ENCODE assay signal across 19 cellular contexts in the genomic region with DNA sequence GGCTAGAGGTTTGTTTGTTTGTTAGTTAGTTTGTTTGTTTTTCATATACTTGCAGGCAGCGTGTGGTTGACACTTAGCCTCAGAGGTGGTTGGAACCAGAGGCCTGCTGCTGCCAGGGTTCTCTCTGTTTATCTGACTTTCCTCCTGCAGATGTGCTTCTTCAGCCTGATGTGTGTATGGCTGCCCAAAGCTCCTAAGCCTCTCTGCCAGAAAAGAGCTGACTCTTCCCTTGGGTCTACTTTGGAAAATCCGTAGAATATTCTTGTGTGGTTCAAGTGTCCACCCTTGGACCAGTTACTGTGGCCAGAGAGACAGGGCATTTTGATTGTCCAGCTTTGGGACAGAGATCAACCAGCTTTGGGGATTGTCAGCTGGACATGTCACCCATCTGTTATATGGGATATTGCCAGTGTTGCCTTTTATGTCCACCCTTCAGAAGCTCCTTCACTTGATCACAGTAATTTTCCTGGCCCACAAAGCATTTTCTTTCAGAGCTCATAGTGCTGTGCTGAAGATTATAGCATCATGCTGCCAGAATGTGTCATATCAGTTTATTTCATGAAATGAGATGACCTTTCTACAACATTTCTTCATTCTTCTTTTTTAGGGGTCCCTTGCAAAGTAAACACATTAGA.
DNase-seq lines count a peak whose midpoint lies in the region; ATAC-seq and TF ChIP-seq lines count a peak whose summit lies in the region.
"Had no signal": no experiment of that assay in that cellular context is flagged by ENCODE, and none has a peak within 500 bp of the region (broad histone marks: within the 10 kb centered on the region; RNA-seq: fewer than 3 reads in every experiment).

No MANE protein-coding gene starts in this region.

- no peak overlapping the region for H2AFZ ChIP-seq in mammary epithelial cell (ENCODE audit: low read depth, low read length)

- no peak overlapping the region for H3K27ac Mint-ChIP-seq in activated CD4-positive, alpha-beta T cell treated with anti-CD3 and anti-CD28 coated beads, Interleukin-2, amount 10 ng/mL, durations not matched to agents 24 days and 14 days
- H3K27ac Mint-ChIP-seq: activated naive CD4-positive, alpha-beta T cell treated with anti-CD3 and anti-CD28 coated beads, Interleukin-2, amount 10 ng/mL, durations not matched to agents 7 days and 5 days; immature natural killer cell had no signal

- no peak for TF ChIP-seq POLR2A in breast epithelium (IDR thresholded peaks at IDR 0.05)
- TF ChIP-seq POLR2A in right lobe of liver (IDR thresholded peaks at IDR 0.05) = no peak

- BruUV-seq in mammary epithelial cell (replicated peaks; lab: Mats Ljungman, UMichigan) = no TSS peak

- dilution Hi-C loops in mammary epithelial cell (cut with HindIII; ENCODE audit: low sequenced_read_pairs) = no loop called here

- TF ChIP-seq CTCF in breast epithelium (IDR thresholded peaks at IDR 0.05) = no peak
- TF ChIP-seq CTCF in mammary epithelial cell (conservative IDR thresholded peaks at IDR 0.05 in 1 of 2, IDR thresholded peaks at IDR 0.05 in 1 of 2; ENCODE audit: extremely low read depth in 1 of 2, insufficient read depth in 1 of 2, low read depth in 1 of 2, low read length in 2 of 2) = no peak
- TF ChIP-seq CTCF in right lobe of liver (IDR thresholded peaks at IDR 0.05) = no peak

- no peaks in the 10 kb centered on the region for H3K4me1 Mint-ChIP-seq in activated CD4-positive, alpha-beta T cell treated with anti-CD3 and anti-CD28 coated beads, Interleukin-2, amount 10 ng/mL, durations not matched to agents 24 days and 14 days
- H3K4me1 Mint-ChIP-seq: activated naive CD4-positive, alpha-beta T cell treated with anti-CD3 and anti-CD28 coated beads, Interleukin-2, amount 10 ng/mL, durations not matched to agents 7 days and 5 days; immature natural killer cell; stimulated activated naive CD8-positive, alpha-beta T cell treated with anti-CD3 and anti-CD28 coated beads, Interleukin-15, amount 100 ng/mL, for 72 hours had no signal

- H3K36me3 ChIP-seq in breast epithelium (no peaks in the 10 kb centered on the region), mammary epithelial cell (ENCODE audit: insufficient read depth, low read length) (peaks cover 2% of the 10 kb centered on the region), right lobe of liver (no peaks in the 10 kb centered on the region)

- H3K4me3 Mint-ChIP-seq in activated CD4-positive, alpha-beta T cell treated with anti-CD3 and anti-CD28 coated beads, Interleukin-2, amount 10 ng/mL, durations not matched to agents 24 days and 14 days = no peak overlapping the region
- H3K4me3 Mint-ChIP-seq: activated naive CD4-positive, alpha-beta T cell treated with anti-CD3 and anti-CD28 coated beads, Interleukin-2, amount 10 ng/mL, durations not matched to agents 7 days and 5 days; immature natural killer cell; stimulated activated naive CD8-positive, alpha-beta T cell treated with anti-CD3 and anti-CD28 coated beads, Interleukin-15, amount 100 ng/mL, for 72 hours had no signal

- H3K27me3 ChIP-seq in breast epithelium = no peaks in the 10 kb centered on the region
- no peaks in the 10 kb centered on the region for H3K27me3 ChIP-seq in mammary epithelial cell (ENCODE audit: insufficient read depth, low read length)
- H3K27me3 ChIP-seq in layer of hippocampus (ENCODE audit: control insufficient read depth, insufficient read depth, low read length) = no peaks in the 10 kb centered on the region
- H3K27me3 ChIP-seq in right lobe of liver = no peaks in the 10 kb centered on the region

- H3K79me2 ChIP-seq in mammary epithelial cell (ENCODE audit: insufficient read depth, low read length) = no peaks in the 10 kb centered on the region

- no peaks in the 10 kb centered on the region for H3K9me3 ChIP-seq in breast epithelium
- H3K9me3 ChIP-seq in mammary epithelial cell (replicated peaks; ENCODE audit: insufficient read depth, low read length) = no peaks in the 10 kb centered on the region
- no peaks in the 10 kb centered on the region for H3K9me3 ChIP-seq in right lobe of liver

- H4K20me1 ChIP-seq in mammary epithelial cell (ENCODE audit: insufficient read depth, low read length) = peaks cover 2% of the 10 kb centered on the region

- H3K27ac ChIP-seq in breast epithelium = peak overlapping the region; percentile 41 to 73
- no peak overlapping the region for H3K27ac ChIP-seq in mammary epithelial cell (ENCODE audit: insufficient read depth, low read depth, low read length)
- H3K27ac ChIP-seq in layer of hippocampus (ENCODE audit: low read depth, low read length) = peak overlapping the region; percentile 46
- H3K27ac ChIP-seq in right lobe of liver = no peak overlapping the region
- H3K27ac ChIP-seq: HL-60 had no signal

- no peak overlapping the region for H3K4me2 ChIP-seq in mammary epithelial cell (ENCODE audit: insufficient read depth, low read depth, low read length)

- ATAC-seq in right lobe of liver = no peak
- ATAC-seq: K562; stimulated activated naive CD8-positive, alpha-beta T cell treated with anti-CD3 and anti-CD28 coated beads, Interleukin-15, amount 100 ng/mL, for 72 hours had no signal

- in situ Hi-C loops in mammary epithelial cell (cut with MboI; ENCODE audit: low sequenced_read_pairs in 2 of 2) = no loop called here

- no peak overlapping the region for H3K9ac ChIP-seq in mammary epithelial cell (ENCODE audit: insufficient read depth, low read length)

- intact Hi-C loops in breast epithelium (cut with DNase I; ENCODE audit: low total_unique reads) = no loop called here
- intact Hi-C loops in mammary epithelial cell (cut with micrococcal nuclease) = no loop called here
- intact Hi-C loops in activated CD4-positive, alpha-beta T cell treated with anti-CD3 and anti-CD28 coated beads, Interleukin-2, amount 10 ng/mL, durations not matched to agents 24 days and 14 days (cut with micrococcal nuclease) = no loop called here
- intact Hi-C loops in right lobe of liver (cut with DNase I) = no loop called here

- H3K4me3 ChIP-seq in breast epithelium (no peak overlapping the region), mammary epithelial cell (replicated peaks in 1 of 3; ENCODE audit: insufficient read depth in 1 of 3, low read depth in 2 of 3, low read length in 3 of 3) (no peak overlapping the region), right lobe of liver (no peak overlapping the region)
- H3K4me3 ChIP-seq: K562 had no signal

- DNase-seq in breast epithelium (ENCODE audit: low spot score in 2 of 2) (no peak), mammary epithelial cell (no peak), retina (peak; percentile 25), foreskin melanocyte (no peak), SW480 (ENCODE audit: low spot score) (no peak), right lobe of liver (no peak)
- no peak for DNase-seq in activated CD4-positive, alpha-beta T cell treated with anti-CD3 and anti-CD28 coated beads, Interleukin-2, amount 10 ng/mL, durations not matched to agents 24 days and 14 days
- DNase-seq: 8988T; activated CD4-positive, alpha-beta T cell treated with anti-CD3 and anti-CD28 coated beads for 4 hours; activated naive CD4-positive, alpha-beta T cell treated with anti-CD3 and anti-CD28 coated beads, Interleukin-2, amount 10 ng/mL, durations not matched to agents 7 days and 5 days; DMS79; effector memory CD4-positive, alpha-beta T cell; foreskin fibroblast; immature natural killer cell; SHP77; stimulated activated naive CD8-positive, alpha-beta T cell treated with anti-CD3 and anti-CD28 coated beads, Interleukin-15, amount 100 ng/mL, for 72 hours had no signal

- H3K4me1 ChIP-seq in breast epithelium (no peaks in the 10 kb centered on the region), mammary epithelial cell (ENCODE audit: insufficient read depth, low read length) (no peaks in the 10 kb centered on the region), right lobe of liver (no peaks in the 10 kb centered on the region)

- H3K27me3 Mint-ChIP-seq in activated CD4-positive, alpha-beta T cell treated with anti-CD3 and anti-CD28 coated beads, Interleukin-2, amount 10 ng/mL, durations not matched to agents 24 days and 14 days = no peaks in the 10 kb centered on the region
- H3K27me3 Mint-ChIP-seq: activated naive CD4-positive, alpha-beta T cell treated with anti-CD3 and anti-CD28 coated beads, Interleukin-2, amount 10 ng/mL, durations not matched to agents 7 days and 5 days; stimulated activated naive CD8-positive, alpha-beta T cell treated with anti-CD3 and anti-CD28 coated beads, Interleukin-15, amount 100 ng/mL, for 72 hours had no signal

- CTCF ChIA-PET in mammary epithelial cell (lab: Charles Lee; ENCODE audit: low non-redundant PET) = no interaction called here

- 93% methylated on average over 2 of the region's 2 CpGs for WGBS in mammary epithelial cell (ENCODE audit: low coverage, missing lambda C conversion rate)
- WGBS in right lobe of liver (ENCODE audit: insufficient coverage, low coverage, low lambda C conversion rate, missing lambda C conversion rate) = 100% methylated on average over 1 of the region's 2 CpGs

- H3K9me3 Mint-ChIP-seq in activated CD4-positive, alpha-beta T cell treated with anti-CD3 and anti-CD28 coated beads, Interleukin-2, amount 10 ng/mL, durations not matched to agents 24 days and 14 days = no peaks in the 10 kb centered on the region
- H3K9me3 Mint-ChIP-seq: immature natural killer cell; stimulated activated naive CD8-positive, alpha-beta T cell treated with anti-CD3 and anti-CD28 coated beads, Interleukin-15, amount 100 ng/mL, for 72 hours had no signal

- H3K36me3 Mint-ChIP-seq in activated CD4-positive, alpha-beta T cell treated with anti-CD3 and anti-CD28 coated beads, Interleukin-2, amount 10 ng/mL, durations not matched to agents 24 days and 14 days (ENCODE audit: low read depth) = no peaks in the 10 kb centered on the region
- H3K36me3 Mint-ChIP-seq: activated naive CD4-positive, alpha-beta T cell treated with anti-CD3 and anti-CD28 coated beads, Interleukin-2, amount 10 ng/mL, durations not matched to agents 7 days and 5 days had no signal

Comparison
In these comparisons a context has a peak if more than half of its experiments do, and no peak if none do; other contexts are left out.
1. H3K27ac ChIP-seq: peak in breast epithelium (2 of 2) and layer of hippocampus (single experiment); none in mammary epithelial cell (single experiment) and right lobe of liver (0 of 3).